In the genomic region with DNA sequence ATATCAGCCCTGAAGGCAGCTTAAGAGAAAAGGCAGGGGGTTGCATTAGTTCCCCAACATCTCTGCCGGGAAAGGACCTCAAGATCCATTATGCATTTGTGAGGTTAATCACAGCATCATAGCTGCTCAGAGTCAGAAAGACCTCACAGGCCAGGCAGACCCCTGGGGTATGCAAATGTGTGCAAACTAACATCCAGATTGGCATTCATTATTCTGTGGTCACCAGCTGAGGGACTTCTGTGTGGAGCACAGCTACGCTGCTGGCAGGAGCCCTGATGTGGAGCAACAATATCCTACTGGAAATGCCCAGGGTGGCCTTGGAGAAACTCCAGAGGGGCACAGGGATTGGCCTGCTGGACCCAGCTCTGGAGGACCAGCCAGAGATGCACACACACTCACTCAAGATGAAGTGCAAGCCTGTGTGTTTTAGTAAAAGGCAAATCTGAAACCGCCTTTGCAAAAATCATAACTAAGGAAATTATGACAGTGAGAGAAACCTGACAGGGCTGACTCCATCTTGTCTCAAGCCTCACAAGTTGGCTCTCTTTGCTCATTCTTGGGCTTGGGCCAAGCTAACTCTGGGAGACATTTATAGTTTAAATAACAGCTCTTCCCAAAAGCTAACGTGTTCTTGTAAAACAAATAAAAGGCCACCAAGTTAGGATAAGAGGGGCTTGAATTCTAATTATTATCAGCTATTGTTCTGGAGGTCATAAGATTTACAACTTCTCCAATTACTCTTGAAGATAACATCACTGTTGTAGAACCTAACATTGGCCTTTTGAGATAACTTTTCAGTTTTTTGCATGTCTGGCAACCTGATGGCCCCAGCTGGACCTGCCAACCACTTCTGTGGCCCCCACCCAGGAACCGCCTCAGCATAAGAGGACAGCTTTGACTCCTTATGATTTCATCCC, we compare ENCODE assay signal across 1 cellular context.
TF ChIP-seq lines count a peak whose summit lies in the region.

No MANE protein-coding gene starts in this region.

TF ChIP-seq in GM12878, 131 proteins besides CTCF, POLR2A, EP300 and RAD21 (continued from another document):
- TF ChIP-seq, protein P1, sequence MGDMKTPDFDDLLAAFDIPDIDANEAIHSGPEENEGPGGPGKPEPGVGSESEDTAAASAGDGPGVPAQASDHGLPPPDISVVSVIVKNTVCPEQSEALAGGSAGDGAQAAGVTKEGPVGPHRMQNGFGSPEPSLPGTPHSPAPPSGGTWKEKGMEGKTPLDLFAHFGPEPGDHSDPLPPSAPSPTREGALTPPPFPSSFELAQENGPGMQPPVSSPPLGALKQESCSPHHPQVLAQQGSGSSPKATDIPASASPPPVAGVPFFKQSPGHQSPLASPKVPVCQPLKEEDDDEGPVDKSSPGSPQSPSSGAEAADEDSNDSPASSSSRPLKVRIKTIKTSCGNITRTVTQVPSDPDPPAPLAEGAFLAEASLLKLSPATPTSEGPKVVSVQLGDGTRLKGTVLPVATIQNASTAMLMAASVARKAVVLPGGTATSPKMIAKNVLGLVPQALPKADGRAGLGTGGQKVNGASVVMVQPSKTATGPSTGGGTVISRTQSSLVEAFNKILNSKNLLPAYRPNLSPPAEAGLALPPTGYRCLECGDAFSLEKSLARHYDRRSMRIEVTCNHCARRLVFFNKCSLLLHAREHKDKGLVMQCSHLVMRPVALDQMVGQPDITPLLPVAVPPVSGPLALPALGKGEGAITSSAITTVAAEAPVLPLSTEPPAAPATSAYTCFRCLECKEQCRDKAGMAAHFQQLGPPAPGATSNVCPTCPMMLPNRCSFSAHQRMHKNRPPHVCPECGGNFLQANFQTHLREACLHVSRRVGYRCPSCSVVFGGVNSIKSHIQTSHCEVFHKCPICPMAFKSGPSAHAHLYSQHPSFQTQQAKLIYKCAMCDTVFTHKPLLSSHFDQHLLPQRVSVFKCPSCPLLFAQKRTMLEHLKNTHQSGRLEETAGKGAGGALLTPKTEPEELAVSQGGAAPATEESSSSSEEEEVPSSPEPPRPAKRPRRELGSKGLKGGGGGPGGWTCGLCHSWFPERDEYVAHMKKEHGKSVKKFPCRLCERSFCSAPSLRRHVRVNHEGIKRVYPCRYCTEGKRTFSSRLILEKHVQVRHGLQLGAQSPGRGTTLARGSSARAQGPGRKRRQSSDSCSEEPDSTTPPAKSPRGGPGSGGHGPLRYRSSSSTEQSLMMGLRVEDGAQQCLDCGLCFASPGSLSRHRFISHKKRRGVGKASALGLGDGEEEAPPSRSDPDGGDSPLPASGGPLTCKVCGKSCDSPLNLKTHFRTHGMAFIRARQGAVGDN (IDR thresholded peaks at IDR 0.05): no peak
- TF ChIP-seq RELA (IDR thresholded peaks at IDR 0.05; ENCODE audit: borderline replicate concordance, partially characterized antibody) (no peak), CREB1 (IDR thresholded peaks at IDR 0.05; ENCODE audit: low read depth) (no peak), KAT2A (conservative IDR thresholded peaks at IDR 0.05; ENCODE audit: control insufficient read depth, low read depth, low read length) (no peak), MEF2B (IDR thresholded peaks at IDR 0.05; ENCODE audit: partially characterized antibody, poor library complexity, severe bottlenecking) (peak; percentile 8), SPI1 (IDR thresholded peaks at IDR 0.05; ENCODE audit: borderline replicate concordance, insufficient read depth, low read depth, low read length) (no peak), EED (IDR thresholded peaks at IDR 0.05; ENCODE audit: low read depth) (no peak), POU2F2 (IDR thresholded peaks at IDR 0.05; ENCODE audit: borderline replicate concordance, low read depth, low read length) (peak; percentile 9; the same call in 1 of the 3 replicates), HDAC2 (IDR thresholded peaks at IDR 0.05) (no peak), NR2C2 (IDR thresholded peaks at IDR 0.05; ENCODE audit: borderline replicate concordance, control insufficient read depth, insufficient read length, low read depth) (no peak)
- TF ChIP-seq, protein P2, sequence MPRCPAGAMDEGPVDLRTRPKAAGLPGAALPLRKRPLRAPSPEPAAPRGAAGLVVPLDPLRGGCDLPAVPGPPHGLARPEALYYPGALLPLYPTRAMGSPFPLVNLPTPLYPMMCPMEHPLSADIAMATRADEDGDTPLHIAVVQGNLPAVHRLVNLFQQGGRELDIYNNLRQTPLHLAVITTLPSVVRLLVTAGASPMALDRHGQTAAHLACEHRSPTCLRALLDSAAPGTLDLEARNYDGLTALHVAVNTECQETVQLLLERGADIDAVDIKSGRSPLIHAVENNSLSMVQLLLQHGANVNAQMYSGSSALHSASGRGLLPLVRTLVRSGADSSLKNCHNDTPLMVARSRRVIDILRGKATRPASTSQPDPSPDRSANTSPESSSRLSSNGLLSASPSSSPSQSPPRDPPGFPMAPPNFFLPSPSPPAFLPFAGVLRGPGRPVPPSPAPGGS (IDR thresholded peaks at IDR 0.05; ENCODE audit: borderline replicate concordance, insufficient read depth, low read depth, low read length, poor library complexity, severe bottlenecking): no peak
